Comparison of ENCODE assay signal across 15 cellular contexts in the genomic region with DNA sequence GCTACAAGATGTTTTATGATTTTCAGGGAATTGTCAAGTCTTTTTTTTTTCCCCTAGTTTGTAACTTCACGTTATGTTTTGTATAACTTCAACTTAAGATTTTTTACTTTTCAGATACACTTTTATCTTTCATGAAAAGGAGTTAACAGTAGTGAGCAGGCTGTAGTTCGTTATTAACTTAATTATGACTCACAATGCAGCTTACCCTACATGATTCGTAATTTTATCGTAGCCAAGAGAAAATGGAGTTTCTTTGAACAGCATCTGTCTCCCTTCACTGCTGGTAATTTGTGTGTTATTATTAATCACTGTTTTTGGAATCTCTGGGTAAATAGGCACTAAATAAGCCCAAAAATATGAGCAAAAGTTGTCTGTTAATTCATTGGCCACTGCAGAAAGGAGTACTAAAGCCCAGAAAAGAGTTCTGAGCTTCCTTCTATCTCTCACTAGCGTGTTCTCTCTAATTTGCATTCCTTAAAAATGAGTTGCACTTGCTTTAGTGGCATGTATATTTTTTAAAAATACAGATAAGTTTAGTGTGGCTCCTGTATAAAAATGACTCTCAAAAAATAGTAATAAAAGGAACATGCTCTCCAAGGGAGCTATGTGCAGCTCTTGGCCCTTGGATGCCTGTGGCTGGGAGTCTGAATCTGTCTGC.
"Had no signal": no experiment of that assay in that cellular context is flagged by ENCODE, and none has a peak within 500 bp of the region (broad histone marks: within the 10 kb centered on the region; RNA-seq: fewer than 3 reads in every experiment).

No MANE protein-coding gene starts in this region.

- H3K27ac ChIP-seq: breast epithelium, foreskin keratinocyte, heart left ventricle, left lung, thoracic aorta had no signal

- H3K36me3 ChIP-seq: breast epithelium, thoracic aorta had no signal

- DNase-seq: activated CD4-positive, alpha-beta memory T cell treated with anti-CD3 and anti-CD28 coated beads, Interleukin-2, amount 10 ng/mL, durations not matched to agents 7 days and 5 days; activated gamma-delta T cell treated with Interleukin-2 at 50 U/mL for 16 hours; activated naive CD8-positive, alpha-beta T cell treated with anti-CD3 and anti-CD28 coated beads for 36 hours; activated T-cell treated with anti-CD3 and anti-CD28 coated beads, Interleukin-2, amount 50 U/mL, for 72 hours; anterior cingulate cortex; dermis blood vessel endothelial cell; foreskin keratinocyte; heart left ventricle; left lung; nephron progenitor cell; stimulated activated CD4-positive, alpha-beta T cell treated with anti-CD3 and anti-CD28 coated beads, Interleukin-15, amount 100 ng/mL, for 24 hours; stimulated activated CD4-positive, alpha-beta T cell treated with anti-CD3 and anti-CD28 coated beads, Interleukin-4, amount 100 ng/mL, for 4 hours; stimulated activated naive CD8-positive, alpha-beta T cell treated with anti-CD3 and anti-CD28 coated beads, Interleukin-15, amount 100 ng/mL, for 72 hours had no signal

- H3K4me3 ChIP-seq: breast epithelium, heart left ventricle, left lung, thoracic aorta had no signal

- H3K9me3 ChIP-seq: thoracic aorta had no signal

- H3K27me3 ChIP-seq: breast epithelium, foreskin keratinocyte, heart left ventricle, left lung had no signal

- ATAC-seq: activated T-cell treated with anti-CD3 and anti-CD28 coated beads, Interleukin-2, amount 50 U/mL, for 72 hours; heart left ventricle; left lung; stimulated activated naive CD8-positive, alpha-beta T cell treated with anti-CD3 and anti-CD28 coated beads, Interleukin-15, amount 100 ng/mL, for 72 hours had no signal

- H3K4me1 ChIP-seq: breast epithelium had no signal
